Comparison of ENCODE assay signal across 11 cellular contexts in genomic region chrX:41468647-41469323, GRCh38. TPM values are rescaled to one million over a fixed set of nuclear protein-coding genes. Genes with fewer than 3 reads are reported as not detected.
DNase-seq lines count a peak whose midpoint lies in the region; ATAC-seq and TF ChIP-seq lines count a peak whose summit lies in the region.
"Had no signal": no experiment of that assay in that cellular context is flagged by ENCODE, and none has a peak within 500 bp of the region (broad histone marks: within the 10 kb centered on the region; RNA-seq: fewer than 3 reads in every experiment).

No MANE protein-coding gene starts in this region.

- no peaks in the 10 kb centered on the region for H3K27me3 Mint-ChIP-seq in T-helper 17 cell
- H3K27me3 Mint-ChIP-seq: IgD-negative memory B cell had no signal

- H3K27ac ChIP-seq in PC-9 (no peak overlapping the region), heart left ventricle (peak overlapping the region in 3 of 12 donors; percentile 29 to 67 (median 42)), stomach (peak overlapping the region in 3 of 5 donors; percentile 31 to 62 (median 54))

- DNase-seq in NCI-H1436 (lab: John Stamatoyannopoulos, UW) (peak; percentile 55), PC-9 (peak in 1 of 2 experiments; percentile 40), heart left ventricle (peak in 1 of 5 donors; percentile 41), stomach (peak; percentile 33), HuH-7 (ENCODE audit: low spot score) (no peak), T-helper 17 cell (no peak)
- no peak for DNase-seq in stimulated activated CD4-positive, alpha-beta T cell treated with anti-CD3 and anti-CD28 coated beads, Interleukin-4, amount 100 ng/mL, for 1 hour
- DNase-seq: activated CD4-positive, alpha-beta T cell treated with anti-CD3 and anti-CD28 coated beads, Interleukin-2, amount 10 ng/mL, durations not matched to agents 24 days and 14 days; mesendoderm; stimulated activated CD4-positive, alpha-beta T cell treated with anti-CD3 and anti-CD28 coated beads, Interleukin-15, amount 100 ng/mL, for 24 hours had no signal

- H4K20me1 ChIP-seq in PC-9 (ENCODE audit: insufficient read depth) = no peaks in the 10 kb centered on the region

- H3K4me3 Mint-ChIP-seq in T-helper 17 cell = no peak overlapping the region
- H3K4me3 Mint-ChIP-seq: activated CD4-positive, alpha-beta T cell treated with anti-CD3 and anti-CD28 coated beads, Interleukin-2, amount 10 ng/mL, durations not matched to agents 24 days and 14 days; IgD-negative memory B cell had no signal

- ATAC-seq in heart left ventricle (peak; percentile 94 to 98 (median 96)), T-helper 17 cell (no peak)

- no peaks in the 10 kb centered on the region for H3K9me2 ChIP-seq in PC-9 (ENCODE audit: insufficient read depth)

- H3K36me3 ChIP-seq in PC-9 (ENCODE audit: low read depth) = no peaks in the 10 kb centered on the region
- no peaks in the 10 kb centered on the region for H3K36me3 ChIP-seq in heart left ventricle
- H3K36me3 ChIP-seq in stomach = no peaks in the 10 kb centered on the region

- no peaks in the 10 kb centered on the region for H3K4me1 Mint-ChIP-seq in T-helper 17 cell
- H3K4me1 Mint-ChIP-seq: IgD-negative memory B cell had no signal

- H2AFZ ChIP-seq in PC-9 = no peak overlapping the region

- H3K79me2 ChIP-seq in PC-9 (ENCODE audit: low read depth) = no peaks in the 10 kb centered on the region

- BruUV-seq in PC-9 (replicated peaks; lab: Mats Ljungman, UMichigan) = no TSS peak

- TF ChIP-seq EP300 in stomach (IDR thresholded peaks at IDR 0.05) = no peak

- TF ChIP-seq POLR2A in heart left ventricle (IDR thresholded peaks at IDR 0.05) (no peak), stomach (IDR thresholded peaks at IDR 0.05) (no peak)

- H3K36me3 Mint-ChIP-seq in T-helper 17 cell (ENCODE audit: low read depth) = no peaks in the 10 kb centered on the region
- H3K36me3 Mint-ChIP-seq: IgD-negative memory B cell had no signal

- WGBS in heart left ventricle, 4 donors = 55 to 63% (median 60%) methylated on average over 3 of the region's 3 CpGs
- 44 to 57% (median 54%) methylated on average over 3 of the region's 3 CpGs for WGBS in stomach, 5 donors

- POLR2A ChIA-PET in PC-9 (lab: Charles Lee; ENCODE audit: unreplicated experiment) = no interaction called here

- intact Hi-C loops in PC-9 (cut with micrococcal nuclease; ENCODE audit: unreplicated experiment) = no loop called here
- intact Hi-C loops in heart left ventricle (cut with DNase I) = no loop called here
- intact Hi-C loops in stomach (cut with DNase I; ENCODE audit: low total_unique reads) = no loop called here

- no peaks in the 10 kb centered on the region for H3K9me3 ChIP-seq in PC-9 (ENCODE audit: insufficient read depth, low read depth)
- H3K9me3 ChIP-seq in heart left ventricle = no peaks in the 10 kb centered on the region
- H3K9me3 ChIP-seq in stomach = no peaks in the 10 kb centered on the region
- no peaks in the 10 kb centered on the region for H3K9me3 ChIP-seq in T-helper 17 cell (ENCODE audit: control insufficient read depth, low read length, poor library complexity, severe bottlenecking)

- no peaks in the 10 kb centered on the region for H3F3A ChIP-seq in PC-9 (ENCODE audit: insufficient read depth, low read depth)

- peaks cover 7% of the 10 kb centered on the region; the same call in 1 of the 2 replicates for H3K4me1 ChIP-seq in PC-9 (replicated peaks; ENCODE audit: insufficient read depth)
- H3K4me1 ChIP-seq in heart left ventricle = no peaks in the 10 kb centered on the region
- H3K4me1 ChIP-seq in stomach = peaks cover 0 to 10% (median 0%) of the 10 kb centered on the region in 4 donors

- H3K27me3 ChIP-seq in PC-9 (ENCODE audit: insufficient read depth, low read depth) = no peaks in the 10 kb centered on the region
- no peaks in the 10 kb centered on the region for H3K27me3 ChIP-seq in heart left ventricle
- no peaks in the 10 kb centered on the region for H3K27me3 ChIP-seq in stomach

- TF ChIP-seq CTCF in PC-9 (conservative IDR thresholded peaks at IDR 0.05) = no peak
- no peak for TF ChIP-seq CTCF in heart left ventricle (IDR thresholded peaks at IDR 0.05)
- no peak for TF ChIP-seq CTCF in stomach (IDR thresholded peaks at IDR 0.05)

- no peak overlapping the region for H3K27ac Mint-ChIP-seq in T-helper 17 cell
- H3K27ac Mint-ChIP-seq: activated CD4-positive, alpha-beta T cell treated with anti-CD3 and anti-CD28 coated beads, Interleukin-2, amount 10 ng/mL, durations not matched to agents 24 days and 14 days; IgD-negative memory B cell had no signal

- H3K4me3 ChIP-seq in PC-9 (no peak overlapping the region), heart left ventricle (no peak overlapping the region), stomach (no peak overlapping the region)

- CTCF ChIA-PET in PC-9 (lab: Charles Lee) = no interaction called here

- H3K4me2 ChIP-seq in PC-9 = peak overlapping the region; percentile 23; the same call in 1 of the 2 replicates

RNA-seq across cellular contexts. Expression of gene NYX, which starts 21.6 kb away (rescaled TPM):
- not detected in 2 replicates for total RNA-seq in PC-9 (2021)
- not detected for total RNA-seq in heart left ventricle
- not detected for polyA plus RNA-seq in heart left ventricle
- not detected for total RNA-seq in stomach
- polyA plus RNA-seq in stomach = not detected
- total RNA-seq in T-helper 17 cell = not detected
- total RNA-seq: activated CD4-positive, alpha-beta T cell treated with anti-CD3 and anti-CD28 coated beads, Interleukin-2, amount 10 ng/mL, durations not matched to agents 24 days and 14 days had no signal
- polyA plus RNA-seq: IgD-negative memory B cell had no signal

Comparison
In these comparisons a context has a peak if more than half of its experiments do, and no peak if none do; other contexts are left out.
1. DNase-seq: peak in NCI-H1436 (single experiment) and stomach (single experiment); none in HuH-7 (single experiment), T-helper 17 cell (0 of 3) and stimulated activated CD4-positive, alpha-beta T cell treated with anti-CD3 and anti-CD28 coated beads, Interleukin-4, amount 100 ng/mL, for 1 hour (single experiment).